In genomic region chr6:30112402-30113376, GRCh38 we compare ENCODE assay signal across 17 cellular contexts. TPM values are rescaled to one million over a fixed set of nuclear protein-coding genes. Genes with fewer than 3 reads are reported as not detected.
DNase-seq lines count a peak whose midpoint lies in the region; ATAC-seq and TF ChIP-seq lines count a peak whose summit lies in the region.
"Had no signal": no experiment of that assay in that cellular context is flagged by ENCODE, and none has a peak within 500 bp of the region (broad histone marks: within the 10 kb centered on the region; RNA-seq: fewer than 3 reads in every experiment).

Gene TRIM31 (minus strand): TSS chr6:30113090. CDS start chr6:30112805, 285 bp downstream.

- H4K20me1 ChIP-seq in KMS-11 (ENCODE audit: insufficient read depth), result no peaks in the 10 kb centered on the region

- peak within 1 kb of the TSS; percentile 73 for H3K27ac Mint-ChIP-seq in Calu3 (ENCODE audit: unreplicated experiment)
- H3K27ac Mint-ChIP-seq: activated T-helper 2 cell treated with anti-CD3 and anti-CD28 coated beads, Interferon-gamma antibody, Interleukin-2, Interleukin-4, amounts not matched to agents 10 μg/mL and 5 μg/mL and 100 μg/mL, durations not matched to agents 14 hours and 24 hours and 36 hours; endodermal cell had no signal

- H3K27me3 ChIP-seq in KMS-11 (ENCODE audit: insufficient read depth, low read depth) (no peaks in the 10 kb centered on the region), right lobe of liver (no peaks in the 10 kb centered on the region)

- H3K9me3 ChIP-seq in right lobe of liver, result no peaks in the 10 kb centered on the region

- intact Hi-C loops in Calu3 (cut with micrococcal nuclease; ENCODE audit: unreplicated experiment) (loop anchor here (1.0 kb wide), 2 partner anchors 9 to 19 kb away; no protein-coding TSS in a partner anchor), right lobe of liver (cut with DNase I) (no loop called here)

- H3K4me3 ChIP-seq in KMS-11 (IDR thresholded peaks at IDR 0.05; ENCODE audit: insufficient read depth, low read depth, low read length) (no peak within 1 kb of the TSS), right lobe of liver (peak within 1 kb of the TSS in 1 of 3 donors; percentile 24)

- peak within 1 kb of the TSS; percentile 91 for H3K4me2 ChIP-seq in KMS-11

- H3K36me3 Mint-ChIP-seq in Calu3 (ENCODE audit: insufficient read depth, unreplicated experiment), result peaks cover 61% of the 10 kb centered on the region

- peak within 1 kb of the TSS; percentile 70 for H3K4me3 Mint-ChIP-seq in Calu3 (ENCODE audit: low read depth, unreplicated experiment)
- H3K4me3 Mint-ChIP-seq: endodermal cell had no signal

- H3K27ac ChIP-seq in KMS-11, result peak within 1 kb of the TSS; percentile 32; the same call in 1 of the 2 replicates
- peak within 1 kb of the TSS in 1 of 3 donors; percentile 50 for H3K27ac ChIP-seq in right lobe of liver
- no peak within 1 kb of the TSS for H3K27ac ChIP-seq in caudate nucleus (ENCODE audit: low read depth, low read length)

- no peaks in the 10 kb centered on the region for H3K27me3 Mint-ChIP-seq in Calu3 (ENCODE audit: unreplicated experiment)

- 61% methylated on average over 12 of the region's 12 CpGs for WGBS in right lobe of liver (ENCODE audit: insufficient coverage, low coverage, low lambda C conversion rate, missing lambda C conversion rate)

- BruUV-seq in Calu3 (replicated peaks; lab: Mats Ljungman, UMichigan), result TSS peak; percentile 80

- peaks cover 32% of the 10 kb centered on the region for H3K4me1 Mint-ChIP-seq in Calu3 (ENCODE audit: low read depth, unreplicated experiment)
- H3K4me1 Mint-ChIP-seq: endodermal cell had no signal

- ATAC-seq in GM19023 (IDR thresholded peaks at IDR 0.05; ENCODE audit: unreplicated experiment) (peak; percentile 87), right lobe of liver (peak; percentile 55 to 92 (median 73)), GM19351 (IDR thresholded peaks at IDR 0.05; ENCODE audit: unreplicated experiment) (no peak), HG03565 (IDR thresholded peaks at IDR 0.05; ENCODE audit: unreplicated experiment) (no peak)

- H3K9ac ChIP-seq in KMS-11, result no peak within 1 kb of the TSS

- no peak for TF ChIP-seq CTCF in Calu3 (IDR thresholded peaks at IDR 0.05; ENCODE audit: unreplicated experiment)
- no peak for TF ChIP-seq CTCF in KMS-11 (conservative IDR thresholded peaks at IDR 0.05; ENCODE audit: low read depth, low read length)
- no peak for TF ChIP-seq CTCF in right lobe of liver (IDR thresholded peaks at IDR 0.05)

- H3K9me3 Mint-ChIP-seq in Calu3 (ENCODE audit: low read depth, unreplicated experiment), result no peaks in the 10 kb centered on the region
- H3K9me3 Mint-ChIP-seq: activated T-helper 2 cell treated with anti-CD3 and anti-CD28 coated beads, Interferon-gamma antibody, Interleukin-2, Interleukin-4, amounts not matched to agents 10 μg/mL and 5 μg/mL and 100 μg/mL, durations not matched to agents 14 hours and 24 hours and 36 hours; endodermal cell had no signal

- H3K36me3 ChIP-seq in KMS-11 (ENCODE audit: insufficient read depth) (no peaks in the 10 kb centered on the region), right lobe of liver (no peaks in the 10 kb centered on the region)

- H3K4me1 ChIP-seq in KMS-11 (ENCODE audit: low read depth, poor library complexity, severe bottlenecking) (peaks cover 53% of the 10 kb centered on the region), right lobe of liver (peaks cover 0 to 10% (median 0%) of the 10 kb centered on the region in 4 donors)

- H3K79me2 ChIP-seq in KMS-11 (ENCODE audit: insufficient read depth, low read depth), result no peaks in the 10 kb centered on the region

- H2AFZ ChIP-seq in KMS-11 (ENCODE audit: low read depth), result no peak within 1 kb of the TSS

- DNase-seq in Calu3, result peak; percentile 77
- no peak for DNase-seq in right lobe of liver
- no peak for DNase-seq in SKM-1 (lab: John Stamatoyannopoulos, UW; ENCODE audit: unreplicated experiment)
- DNase-seq in caudate nucleus (lab: John Stamatoyannopoulos, UW), result no peak
- DNase-seq: activated CD4-positive, alpha-beta T cell treated with anti-CD3 and anti-CD28 coated beads for 4 hours; DMS153; endodermal cell; foreskin melanocyte; OCI-M1; stimulated activated CD4-positive, alpha-beta T cell treated with anti-CD3 and anti-CD28 coated beads, Interleukin-2, amount 100 ng/mL, for 24 hours had no signal

- no peak for TF ChIP-seq POLR2A in right lobe of liver (IDR thresholded peaks at IDR 0.05)

- CTCF ChIA-PET in Calu3 (lab: Charles Lee), result interaction anchor here (0.7 to 5.1 kb wide), 8 partner anchors 10 to 287 kb away, joined by 3 to 31 read pairs (median 4); partner anchors contain the start of gene HLA-A

RNA-seq across cellular contexts. Expression of gene TRIM31, which starts in this region (rescaled TPM):
- total RNA-seq in Calu3 (2022) (161 and 181 TPM in 2 replicates), right lobe of liver (1 to 10 TPM in 1 of 6 experiments, under 1 TPM in 5; 0.32 to 5.1 (median 0.60) TPM)
- total RNA-seq: activated T-helper 2 cell treated with anti-CD3 and anti-CD28 coated beads, Interferon-gamma antibody, Interleukin-2, Interleukin-4, amounts not matched to agents 10 μg/mL and 5 μg/mL and 100 μg/mL, durations not matched to agents 14 hours and 24 hours and 36 hours; endodermal cell; MCF 10A; myocyte had no signal

Comparison
In these comparisons a context has a peak if more than half of its experiments do, and no peak if none do; other contexts are left out.
1. RNA of gene TRIM31 (total RNA-seq): 161 to 181 TPM in Calu3; 0.32 to 5.1 TPM in right lobe of liver; every median in the first group is over 10 times any median in the second.
2. ATAC-seq: peak in GM19023 (single experiment) and right lobe of liver (4 of 4); none in GM19351 (single experiment) and HG03565 (single experiment).